In the genomic region with DNA sequence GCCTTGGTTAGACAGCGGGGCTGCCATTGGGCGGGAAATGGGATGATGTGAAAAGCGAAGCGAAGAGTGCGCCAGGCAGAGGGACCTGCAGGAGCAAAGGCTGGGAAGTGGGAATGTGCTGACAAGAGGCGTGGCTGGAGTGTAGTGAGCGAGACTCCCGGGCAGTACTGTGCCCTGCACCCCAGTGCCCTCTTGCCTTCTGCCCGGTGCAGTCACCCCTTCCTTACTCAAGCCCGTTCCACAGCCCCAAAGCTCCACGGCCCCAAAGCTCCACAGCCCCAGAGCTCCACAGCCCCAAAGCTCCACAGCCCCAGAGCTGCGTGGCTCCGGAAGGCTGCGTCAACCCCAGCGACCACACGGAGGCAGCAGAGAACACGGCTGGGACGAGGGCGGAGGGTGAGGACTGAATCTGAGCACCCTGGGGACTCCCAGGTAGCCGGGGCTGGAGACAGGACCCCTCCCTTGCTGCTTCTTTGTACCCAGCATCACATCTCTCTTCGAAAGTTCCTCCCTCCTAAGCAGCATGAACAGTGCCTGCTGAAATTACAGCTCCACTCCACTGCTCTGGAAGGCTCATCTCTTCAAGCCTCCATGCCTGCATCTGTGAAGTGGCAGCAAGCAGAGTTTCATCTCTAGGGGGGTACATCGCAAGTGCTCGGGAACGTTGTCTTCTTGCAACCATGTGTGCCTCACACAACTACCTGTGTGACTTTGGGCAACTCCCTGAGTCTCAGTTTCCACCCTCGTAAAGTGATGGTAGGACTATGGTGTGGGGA, we compare ENCODE assay signal across 8 cellular contexts.
DNase-seq lines count a peak whose midpoint lies in the region; ATAC-seq and TF ChIP-seq lines count a peak whose summit lies in the region.

No MANE protein-coding gene starts in this region.

- peak; percentile 83 for TF ChIP-seq CTCF in fibroblast of pulmonary artery (IDR thresholded peaks at IDR 0.05; ENCODE audit: low read length, missing control alignments)
- TF ChIP-seq CTCF in omental fat pad (IDR thresholded peaks at IDR 0.05): no peak
- TF ChIP-seq CTCF in tibial nerve (IDR thresholded peaks at IDR 0.05): peak; percentile 67 to 80 (median 77)

- H3K9me3 Mint-ChIP-seq in activated T-cell treated with anti-CD3 and anti-CD28 coated beads, Interleukin-2, amount 50 U/mL, for 72 hours: no peaks in the 10 kb centered on the region

- ATAC-seq in GM21786 (IDR thresholded peaks at IDR 0.05; ENCODE audit: unreplicated experiment) (peak; percentile 50), omental fat pad (ENCODE audit: low FRiP score) (peak; percentile 51), GM21367 (IDR thresholded peaks at IDR 0.05; ENCODE audit: unreplicated experiment) (no peak)
- ATAC-seq in activated T-cell treated with anti-CD3 and anti-CD28 coated beads, Interleukin-2, amount 50 U/mL, for 72 hours (replicated peaks in 1 of 2): peak; percentile 73 to 74

- WGBS in tibial nerve, 2 donors: 17 to 21% methylated on average over 22 to 24 of the region's 25 CpGs

- no peaks in the 10 kb centered on the region for H3K9me3 ChIP-seq in tibial nerve

- no peak for TF ChIP-seq EP300 in tibial nerve (IDR thresholded peaks at IDR 0.05)

- no peak overlapping the region for H3K27ac Mint-ChIP-seq in activated T-cell treated with anti-CD3 and anti-CD28 coated beads, Interleukin-2, amount 50 U/mL, for 72 hours

- no peaks in the 10 kb centered on the region for H3K36me3 Mint-ChIP-seq in activated T-cell treated with anti-CD3 and anti-CD28 coated beads, Interleukin-2, amount 50 U/mL, for 72 hours (ENCODE audit: insufficient read depth in 2 of 2)

- TF ChIP-seq POLR2A in tibial nerve (IDR thresholded peaks at IDR 0.05): no peak

- peaks cover 9% of the 10 kb centered on the region for H3K27me3 Mint-ChIP-seq in activated T-cell treated with anti-CD3 and anti-CD28 coated beads, Interleukin-2, amount 50 U/mL, for 72 hours (ENCODE audit: low read depth)

- peaks cover 0 to 24% of the 10 kb centered on the region in 2 donors for H3K27me3 ChIP-seq in tibial nerve

- no peak overlapping the region for H3K4me3 ChIP-seq in fibroblast of pulmonary artery (replicated peaks; ENCODE audit: low read depth, low read length)
- no peak overlapping the region for H3K4me3 ChIP-seq in tibial nerve

- peaks cover 21% of the 10 kb centered on the region for H3K4me1 Mint-ChIP-seq in activated T-cell treated with anti-CD3 and anti-CD28 coated beads, Interleukin-2, amount 50 U/mL, for 72 hours (ENCODE audit: low read depth)

- DNase-seq in ELF-1 (ENCODE audit: low read depth, low spot score) (peak; percentile 62), NOMO-1 treated with DMSO at 0.1 percent for 48 hours (lab: John Stamatoyannopoulos, UW; ENCODE audit: unreplicated experiment) (peak; percentile 7), fibroblast of pulmonary artery (ENCODE audit: low read depth) (peak; percentile 38), omental fat pad (ENCODE audit: low spot score) (no peak), tibial nerve (ENCODE audit: low spot score in 2 of 2) (no peak)
- peak; percentile 67 to 74 for DNase-seq in activated T-cell treated with anti-CD3 and anti-CD28 coated beads, Interleukin-2, amount 50 U/mL, for 72 hours

- H3K4me1 ChIP-seq in tibial nerve: peaks cover 0 to 18% (median 2%) of the 10 kb centered on the region in 4 donors

- H3K27ac ChIP-seq in tibial nerve: no peak overlapping the region

- no peak overlapping the region for H3K4me3 Mint-ChIP-seq in activated T-cell treated with anti-CD3 and anti-CD28 coated beads, Interleukin-2, amount 50 U/mL, for 72 hours

- H3K36me3 ChIP-seq in tibial nerve: no peaks in the 10 kb centered on the region

Comparison
In these comparisons a context has a peak if more than half of its experiments do, and no peak if none do; other contexts are left out.
1. DNase-seq: peak in ELF-1 (single experiment), NOMO-1 treated with DMSO at 0.1 percent for 48 hours (single experiment), activated T-cell treated with anti-CD3 and anti-CD28 coated beads, Interleukin-2, amount 50 U/mL, for 72 hours (2 of 2) and fibroblast of pulmonary artery (single experiment); none in omental fat pad (single experiment) and tibial nerve (0 of 2).
2. CTCF ChIP-seq: peak in fibroblast of pulmonary artery (single experiment) and tibial nerve (5 of 5); none in omental fat pad (0 of 3).